ENCODE assay signal across 9 cellular contexts in the genomic region with DNA sequence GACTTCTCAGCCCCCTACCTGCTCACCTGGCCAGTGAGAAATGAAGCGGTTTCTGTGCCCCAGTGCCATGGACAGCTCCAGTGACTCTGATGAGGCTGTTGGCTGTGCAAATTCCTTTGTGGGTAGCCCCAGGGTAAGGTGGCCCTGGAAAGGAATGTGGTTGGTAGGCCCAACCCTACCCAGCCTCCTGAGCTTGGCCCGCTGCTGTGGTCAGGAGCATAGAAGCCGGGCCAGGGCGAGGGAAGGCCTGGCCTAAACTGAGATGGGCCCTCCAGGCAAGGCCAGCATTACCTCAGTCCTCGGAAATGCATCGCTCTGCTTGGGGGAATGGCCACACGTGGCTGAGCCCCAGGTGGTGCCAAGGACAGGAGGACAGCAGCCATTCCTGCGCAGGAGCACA. TPM values are rescaled to one million over a fixed set of nuclear protein-coding genes. Genes with fewer than 3 reads are reported as not detected.
DNase-seq lines count a peak whose midpoint lies in the region; ATAC-seq lines count a peak whose summit lies in the region.
"Had no signal": no experiment of that assay in that cellular context is flagged by ENCODE, and none has a peak within 500 bp of the region (broad histone marks: within the 10 kb centered on the region; RNA-seq: fewer than 3 reads in every experiment).

No MANE protein-coding gene starts in this region.

- peaks cover 44% of the 10 kb centered on the region for H3K4me1 ChIP-seq in thymus (ENCODE audit: control insufficient read depth, insufficient read depth, low read length)

- no peaks in the 10 kb centered on the region for H3K27me3 ChIP-seq in thymus (ENCODE audit: control insufficient read depth, insufficient read depth)

- no peak for ATAC-seq in GM21619 (IDR thresholded peaks at IDR 0.05; ENCODE audit: unreplicated experiment)

- no peak overlapping the region for H3K4me3 ChIP-seq in thymus (ENCODE audit: low read length)

- peak; percentile 76 for DNase-seq in HK-2 (ENCODE audit: unreplicated experiment)
- peak; percentile 81 for DNase-seq in astrocyte of the hippocampus (ENCODE audit: low read depth, low spot score)
- DNase-seq in kidney glomerular epithelial cell (lab: John Stamatoyannopoulos, UW): peak; percentile 59
- DNase-seq in globus pallidus (ENCODE audit: low spot score): no peak
- no peak for DNase-seq in stimulated activated CD4-positive, alpha-beta T cell treated with anti-CD3 and anti-CD28 coated beads, Interleukin-1b, Interleukin-23, amount 100 ng/mL, for 48 hours
- DNase-seq: activated CD8-positive, alpha-beta memory T cell treated with anti-CD3 and anti-CD28 coated beads for 24 hours; anterior cingulate cortex had no signal

- no peaks in the 10 kb centered on the region for H3K36me3 ChIP-seq in thymus (ENCODE audit: control insufficient read depth, insufficient read depth)

- 98% methylated on average over 8 of the region's 8 CpGs for WGBS in thymus

- H3K27ac ChIP-seq in thymus (ENCODE audit: low read depth): peak overlapping the region; percentile 47

- H3K9me3 ChIP-seq in thymus (ENCODE audit: control insufficient read depth): no peaks in the 10 kb centered on the region

RNA-seq across cellular contexts. Expression of a gene that starts 16.9 kb away (rescaled TPM):
- polyA plus RNA-seq in thymus: 0.43 TPM

RNA-seq across cellular contexts. Expression of a gene that starts 55.3 kb away (rescaled TPM):
- 0.62 TPM for polyA plus RNA-seq in thymus

Comparison
In these comparisons a context has a peak if more than half of its experiments do, and no peak if none do; other contexts are left out.
1. DNase-seq: peak in HK-2 (single experiment), astrocyte of the hippocampus (single experiment) and kidney glomerular epithelial cell (single experiment); none in globus pallidus (single experiment) and stimulated activated CD4-positive, alpha-beta T cell treated with anti-CD3 and anti-CD28 coated beads, Interleukin-1b, Interleukin-23, amount 100 ng/mL, for 48 hours (single experiment).